Comparison of ENCODE assay signal across 19 cellular contexts in the genomic region with DNA sequence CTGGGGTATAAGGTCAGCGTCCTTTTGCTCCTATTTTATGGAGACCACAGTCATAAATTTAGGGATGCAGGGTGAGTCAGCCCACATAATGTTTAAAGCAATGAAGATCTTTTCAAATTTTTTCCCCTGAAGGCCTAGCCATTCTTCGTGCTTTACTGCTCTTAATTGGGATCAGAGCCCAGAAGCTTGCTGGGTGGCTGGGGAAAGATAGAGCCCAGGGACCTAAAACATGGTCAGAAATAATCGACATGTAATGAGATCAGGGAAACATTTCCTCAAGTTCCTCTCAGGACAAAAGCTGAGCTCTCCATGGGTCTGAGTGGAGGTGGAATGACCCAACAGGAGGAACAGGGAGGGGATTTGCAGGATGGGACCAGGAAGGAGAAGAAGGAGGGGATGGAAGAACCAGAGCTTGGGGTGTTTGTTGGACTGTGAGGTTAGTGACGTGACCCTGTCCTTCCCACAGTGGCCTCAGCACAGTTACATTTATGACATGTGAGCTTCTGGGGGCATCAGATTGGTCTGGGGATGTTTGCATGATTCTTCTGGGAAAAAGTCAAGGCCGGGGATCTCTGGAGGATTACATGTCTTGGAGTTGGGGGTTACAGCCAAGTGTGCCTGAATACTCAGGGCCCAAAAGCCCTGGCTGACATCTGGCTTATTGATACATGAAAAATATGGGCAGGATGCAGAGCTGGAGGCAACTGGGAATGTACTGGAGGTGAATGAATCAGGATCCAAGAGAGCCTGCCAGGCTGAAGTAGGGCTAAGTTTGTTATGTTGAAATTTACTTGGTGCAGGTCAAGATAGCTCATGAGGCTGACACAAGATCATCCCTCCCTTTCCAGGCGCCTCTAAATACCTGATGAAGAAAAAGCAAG.
A peak's percentile ranks its signal among the peaks of the same experiment; 100 is the strongest.
DNase-seq lines count a peak whose midpoint lies in the region; ATAC-seq and TF ChIP-seq lines count a peak whose summit lies in the region.
"Had no signal": no experiment of that assay in that cellular context is flagged by ENCODE, and none has a peak within 500 bp of the region (broad histone marks: within the 10 kb centered on the region; RNA-seq: fewer than 3 reads in every experiment).

No MANE protein-coding gene starts in this region.

- H3K27me3 ChIP-seq in rectal smooth muscle tissue (ENCODE audit: control insufficient read depth, insufficient read depth, low read length) = no peaks in the 10 kb centered on the region
- H3K27me3 ChIP-seq: thyroid gland had no signal

- H3K27me3 Mint-ChIP-seq in glutamatergic neuron (ENCODE audit: unreplicated experiment) = peaks cover 8% of the 10 kb centered on the region

- H3K27ac ChIP-seq in C4-2B = peak overlapping the region; percentile 3; the same call in 1 of the 2 replicates
- peak overlapping the region; percentile 77 for H3K27ac ChIP-seq in rectal smooth muscle tissue (ENCODE audit: low read depth, low read length)
- H3K27ac ChIP-seq: SK-N-MC, thyroid gland had no signal

- H3K4me3 Mint-ChIP-seq in glutamatergic neuron (ENCODE audit: unreplicated experiment) = no peak overlapping the region
- H3K4me3 Mint-ChIP-seq: CD8-positive, alpha-beta memory T cell; naive B cell; T-helper 2 cell treated with Interferon-gamma antibody and Interleukin-4, amounts not matched to agents 5 μg/mL and 100 μg/mL, for 36 hours had no signal

- peak; percentile 47 for DNase-seq in RPMI7951 (ENCODE audit: low read depth)
- DNase-seq in glutamatergic neuron = no peak
- DNase-seq in cerebellar nuclear complex (lab: John Stamatoyannopoulos, UW) = no peak
- no peak for DNase-seq in NCI-H524 (lab: John Stamatoyannopoulos, UW)
- DNase-seq: activated CD4-positive, CD25-positive, alpha-beta regulatory T cell; activated naive CD4-positive, alpha-beta T cell treated with Interleukin-2 at 50 U/mL for 16 hours; CD8-positive, alpha-beta memory T cell; DMS79 treated with DMSO at 0.1 percent for 48 hours; naive B cell; stimulated activated CD4-positive, alpha-beta T cell treated with anti-CD3 and anti-CD28 coated beads, Interleukin-4, amount 100 ng/mL, for 4 hours; thyroid gland had no signal

- H3K36me3 Mint-ChIP-seq in glutamatergic neuron (ENCODE audit: unreplicated experiment) = peaks cover 4% of the 10 kb centered on the region
- H3K36me3 Mint-ChIP-seq: naive B cell had no signal

- H3K9ac ChIP-seq in rectal smooth muscle tissue (ENCODE audit: low read length) = no peak overlapping the region

- no peak overlapping the region for H3K4me3 ChIP-seq in rectal smooth muscle tissue (ENCODE audit: low read length)
- H3K4me3 ChIP-seq: coronary artery, SK-N-MC, smooth muscle cell, thyroid gland had no signal

- H3K4me1 Mint-ChIP-seq in glutamatergic neuron (ENCODE audit: low read depth, unreplicated experiment) = peaks cover 18% of the 10 kb centered on the region
- H3K4me1 Mint-ChIP-seq: CD8-positive, alpha-beta memory T cell; naive B cell had no signal

- peak overlapping the region; percentile 39 for H3K27ac Mint-ChIP-seq in glutamatergic neuron (ENCODE audit: unreplicated experiment)
- H3K27ac Mint-ChIP-seq: CD8-positive, alpha-beta memory T cell; naive B cell; T-helper 2 cell treated with Interferon-gamma antibody and Interleukin-4, amounts not matched to agents 5 μg/mL and 100 μg/mL, for 36 hours had no signal

- ATAC-seq in GM21390 (IDR thresholded peaks at IDR 0.05; ENCODE audit: unreplicated experiment) = no peak
- ATAC-seq in GM21528 (IDR thresholded peaks at IDR 0.05; ENCODE audit: low FRiP score, unreplicated experiment) = no peak

- TF ChIP-seq CTCF in C4-2B (conservative IDR thresholded peaks at IDR 0.05) (no peak), glutamatergic neuron (IDR thresholded peaks at IDR 0.05; ENCODE audit: partially characterized antibody, unreplicated experiment) (no peak)

- peaks cover 8% of the 10 kb centered on the region for H3K9me3 Mint-ChIP-seq in glutamatergic neuron (ENCODE audit: unreplicated experiment)
- H3K9me3 Mint-ChIP-seq: CD8-positive, alpha-beta memory T cell had no signal

- H3K4me1 ChIP-seq in rectal smooth muscle tissue (ENCODE audit: control insufficient read depth, insufficient read depth, low read length) = peaks cover 80% of the 10 kb centered on the region

- H3K36me3 ChIP-seq in rectal smooth muscle tissue (ENCODE audit: control insufficient read depth, insufficient read depth, low read length) = no peaks in the 10 kb centered on the region
- H3K36me3 ChIP-seq: thyroid gland had no signal
